Comparison of ENCODE assay signal across 16 cellular contexts in the genomic region with DNA sequence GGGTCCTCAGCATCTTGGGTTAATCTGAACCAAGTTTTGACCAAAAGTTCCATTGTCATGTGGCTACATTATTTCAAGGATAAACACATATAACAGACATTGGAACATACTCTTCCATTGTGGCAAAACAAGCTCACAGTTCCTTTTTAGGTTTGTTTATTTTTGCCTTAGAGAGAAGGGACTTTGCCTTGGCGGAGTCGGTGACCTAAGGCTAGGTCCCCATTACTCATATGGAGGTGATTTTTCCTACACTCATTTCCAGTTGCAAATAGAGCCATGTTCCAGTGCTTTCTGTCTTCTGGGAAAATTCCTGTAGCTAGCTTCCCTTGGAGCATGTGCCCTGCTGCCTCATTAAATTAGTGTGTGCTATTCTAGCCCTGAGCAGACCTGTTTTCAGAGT.
A peak's percentile ranks its signal among the peaks of the same experiment; 100 is the strongest.
DNase-seq lines count a peak whose midpoint lies in the region; ATAC-seq and TF ChIP-seq lines count a peak whose summit lies in the region.
"Had no signal": no experiment of that assay in that cellular context is flagged by ENCODE, and none has a peak within 500 bp of the region (broad histone marks: within the 10 kb centered on the region; RNA-seq: fewer than 3 reads in every experiment).

No MANE protein-coding gene starts in this region.

- no peaks in the 10 kb centered on the region for H3K9me3 Mint-ChIP-seq in stimulated activated naive CD8-positive, alpha-beta T cell treated with anti-CD3 and anti-CD28 coated beads, Interleukin-15, Interleukin-2, amounts not matched to agents 100 ng/mL and 50 ng/mL, for 24 hours
- H3K9me3 Mint-ChIP-seq in stimulated activated naive CD8-positive, alpha-beta T cell treated with anti-CD3 and anti-CD28 coated beads, Interleukin-15, amount 100 ng/mL, for 72 hours = no peaks in the 10 kb centered on the region
- H3K9me3 Mint-ChIP-seq: CD8-positive, alpha-beta T cell had no signal

- 84% methylated on average over 2 of the region's 2 CpGs for WGBS in hepatocyte (ENCODE audit: low lambda C conversion rate, missing lambda C conversion rate)
- WGBS in right lobe of liver (ENCODE audit: insufficient coverage, low coverage, low lambda C conversion rate, missing lambda C conversion rate) = 43% methylated on average over 1 of the region's 2 CpGs
- 54 to 78% (median 75%) methylated on average over 2 of the region's 2 CpGs for WGBS in stomach, 5 donors

- no peak overlapping the region for H3K4me3 Mint-ChIP-seq in stimulated activated naive CD8-positive, alpha-beta T cell treated with anti-CD3 and anti-CD28 coated beads, Interleukin-15, Interleukin-2, amounts not matched to agents 100 ng/mL and 50 ng/mL, for 24 hours
- no peak overlapping the region for H3K4me3 Mint-ChIP-seq in stimulated activated naive CD8-positive, alpha-beta T cell treated with anti-CD3 and anti-CD28 coated beads, Interleukin-15, amount 100 ng/mL, for 72 hours
- H3K4me3 Mint-ChIP-seq: CD14-positive monocyte; CD8-positive, alpha-beta T cell had no signal

- H3K4me1 ChIP-seq in hepatocyte (ENCODE audit: insufficient read depth) (no peaks in the 10 kb centered on the region), right lobe of liver (no peaks in the 10 kb centered on the region), stomach (peaks cover 0 to 16% (median 1%) of the 10 kb centered on the region in 4 donors)

- peak overlapping the region; percentile 26 for H3K27ac Mint-ChIP-seq in stimulated activated naive CD8-positive, alpha-beta T cell treated with anti-CD3 and anti-CD28 coated beads, Interleukin-15, Interleukin-2, amounts not matched to agents 100 ng/mL and 50 ng/mL, for 24 hours
- no peak overlapping the region for H3K27ac Mint-ChIP-seq in stimulated activated naive CD8-positive, alpha-beta T cell treated with anti-CD3 and anti-CD28 coated beads, Interleukin-15, amount 100 ng/mL, for 72 hours
- H3K27ac Mint-ChIP-seq: CD14-positive monocyte; CD8-positive, alpha-beta T cell had no signal

- no peaks in the 10 kb centered on the region for H4K20me1 ChIP-seq in hepatocyte (ENCODE audit: insufficient read depth, poor library complexity, severe bottlenecking)
- H4K20me1 ChIP-seq: BLaER1 had no signal

- no peak overlapping the region for H2AFZ ChIP-seq in hepatocyte
- H2AFZ ChIP-seq: GM23248 had no signal

- H3K36me3 ChIP-seq in hepatocyte (replicated peaks; ENCODE audit: insufficient read depth, low read depth) (no peaks in the 10 kb centered on the region), right lobe of liver (no peaks in the 10 kb centered on the region), stomach (no peaks in the 10 kb centered on the region)
- H3K36me3 ChIP-seq: BLaER1, HAP-1 had no signal

- TF ChIP-seq CTCF in hepatocyte (IDR thresholded peaks at IDR 0.05; ENCODE audit: poor library complexity) (no peak), right lobe of liver (IDR thresholded peaks at IDR 0.05) (no peak), stomach (IDR thresholded peaks at IDR 0.05) (no peak)

- H3K36me3 Mint-ChIP-seq in stimulated activated naive CD8-positive, alpha-beta T cell treated with anti-CD3 and anti-CD28 coated beads, Interleukin-15, Interleukin-2, amounts not matched to agents 100 ng/mL and 50 ng/mL, for 24 hours (ENCODE audit: low read depth) = no peaks in the 10 kb centered on the region
- H3K36me3 Mint-ChIP-seq: CD14-positive monocyte; CD8-positive, alpha-beta T cell had no signal

- H3K27me3 ChIP-seq in hepatocyte (no peaks in the 10 kb centered on the region), right lobe of liver (no peaks in the 10 kb centered on the region), stomach (no peaks in the 10 kb centered on the region)
- H3K27me3 ChIP-seq: BLaER1 had no signal

- no peak overlapping the region for H3K4me2 ChIP-seq in hepatocyte
- H3K4me2 ChIP-seq: BLaER1 had no signal

- TF ChIP-seq POLR2A in right lobe of liver (IDR thresholded peaks at IDR 0.05) = no peak
- TF ChIP-seq POLR2A in stomach (IDR thresholded peaks at IDR 0.05) = no peak

- H3K27ac ChIP-seq in hepatocyte (peak overlapping the region; percentile 65), right lobe of liver (no peak overlapping the region), stomach (peak overlapping the region in 3 of 5 donors; percentile 26 to 57 (median 28))
- H3K27ac ChIP-seq: BLaER1, GM23248, HL-60 had no signal

- peaks cover 15% of the 10 kb centered on the region for H3K27me3 Mint-ChIP-seq in stimulated activated naive CD8-positive, alpha-beta T cell treated with anti-CD3 and anti-CD28 coated beads, Interleukin-15, Interleukin-2, amounts not matched to agents 100 ng/mL and 50 ng/mL, for 24 hours
- H3K27me3 Mint-ChIP-seq in stimulated activated naive CD8-positive, alpha-beta T cell treated with anti-CD3 and anti-CD28 coated beads, Interleukin-15, amount 100 ng/mL, for 72 hours = no peaks in the 10 kb centered on the region

- intact Hi-C loops in right lobe of liver (cut with DNase I) (no loop called here), stomach (cut with DNase I; ENCODE audit: low total_unique reads) (no loop called here)

- peaks cover 19% of the 10 kb centered on the region for H3K4me1 Mint-ChIP-seq in stimulated activated naive CD8-positive, alpha-beta T cell treated with anti-CD3 and anti-CD28 coated beads, Interleukin-15, Interleukin-2, amounts not matched to agents 100 ng/mL and 50 ng/mL, for 24 hours (ENCODE audit: low read depth)
- H3K4me1 Mint-ChIP-seq in stimulated activated naive CD8-positive, alpha-beta T cell treated with anti-CD3 and anti-CD28 coated beads, Interleukin-15, amount 100 ng/mL, for 72 hours = peaks cover 16% of the 10 kb centered on the region

- no peak for ATAC-seq in stimulated activated naive CD8-positive, alpha-beta T cell treated with anti-CD3 and anti-CD28 coated beads, Interleukin-15, amount 100 ng/mL, for 72 hours
- ATAC-seq in right lobe of liver (peak; percentile 38 to 79 (median 62)), GM21360 (IDR thresholded peaks at IDR 0.05; ENCODE audit: unreplicated experiment) (no peak), HG02759 (IDR thresholded peaks at IDR 0.05; ENCODE audit: unreplicated experiment) (no peak)
- ATAC-seq: CD8-positive, alpha-beta T cell had no signal

- no peak for DNase-seq in stimulated activated naive CD8-positive, alpha-beta T cell treated with anti-CD3 and anti-CD28 coated beads, Interleukin-15, amount 100 ng/mL, for 72 hours
- peak; percentile 24 for DNase-seq in hepatocyte (ENCODE audit: low spot score)
- no peak for DNase-seq in right lobe of liver
- no peak for DNase-seq in stomach
- DNase-seq in dedifferentiated amniotic fluid mesenchymal stem cell (ENCODE audit: extremely low spot score) = no peak
- DNase-seq: 8988T; Calu3; CD8-positive, alpha-beta T cell had no signal

- no peak overlapping the region for H3K4me3 ChIP-seq in hepatocyte
- no peak overlapping the region for H3K4me3 ChIP-seq in right lobe of liver
- H3K4me3 ChIP-seq in stomach = no peak overlapping the region
- H3K4me3 ChIP-seq: BLaER1, GM23248, HAP-1 had no signal

- no peak for TF ChIP-seq EP300 in stomach (IDR thresholded peaks at IDR 0.05)

- no peaks in the 10 kb centered on the region for H3K79me2 ChIP-seq in hepatocyte

- no peaks in the 10 kb centered on the region for H3K9me2 ChIP-seq in hepatocyte (replicated peaks; ENCODE audit: insufficient read depth)

- no peaks in the 10 kb centered on the region for H3K9me3 ChIP-seq in hepatocyte (ENCODE audit: low read depth)
- H3K9me3 ChIP-seq in right lobe of liver = no peaks in the 10 kb centered on the region
- no peaks in the 10 kb centered on the region for H3K9me3 ChIP-seq in stomach
- H3K9me3 ChIP-seq: BLaER1, HAP-1 had no signal

Comparison
In these comparisons a context has a peak if more than half of its experiments do, and no peak if none do; other contexts are left out.
1. ATAC-seq: peak in right lobe of liver (4 of 4); none in stimulated activated naive CD8-positive, alpha-beta T cell treated with anti-CD3 and anti-CD28 coated beads, Interleukin-15, amount 100 ng/mL, for 72 hours (single experiment), GM21360 (single experiment) and HG02759 (single experiment).
2. H3K27ac ChIP-seq: peak in hepatocyte (single experiment) and stomach (3 of 5); none in right lobe of liver (0 of 3).